22 cellular contexts compared by ENCODE assay signal in genomic region chr5:1952021-1952420, GRCh38.
DNase-seq lines count a peak whose midpoint lies in the region; ATAC-seq, FAIRE-seq and TF ChIP-seq lines count a peak whose summit lies in the region.
"Had no signal": no experiment of that assay in that cellular context is flagged by ENCODE, and none has a peak within 500 bp of the region (broad histone marks: within the 10 kb centered on the region; RNA-seq: fewer than 3 reads in every experiment).

No MANE protein-coding gene starts in this region.

- peak overlapping the region in 10 of 11 experiments; percentile 13 to 47 (median 32); a peak in 17 of 22 replicates for H3K4me2 ChIP-seq in BLaER1 treated with 17β-estradiol and CSF1 and Interleukin-3, amounts not matched to agents 10 nM and 100 nM
- H3K4me2 ChIP-seq in H9 (ENCODE audit: insufficient read depth, insufficient read length, low read length) (peak overlapping the region; percentile 40), H1 (ENCODE audit: insufficient read depth in 1 of 2, low read depth in 2 of 2, low read length in 2 of 2) (peak overlapping the region; percentile 40 to 49; a peak in 3 of 4 replicates)

- peaks cover 0 to 12% (median 0%) of the 10 kb centered on the region in 11 experiments; a peak in 7 of 22 replicates for H4K20me1 ChIP-seq in BLaER1 treated with 17β-estradiol and CSF1 and Interleukin-3, amounts not matched to agents 10 nM and 100 nM
- H4K20me1 ChIP-seq in H9 (ENCODE audit: control insufficient read depth, insufficient read depth, insufficient read length) (no peaks in the 10 kb centered on the region), H1 (replicated peaks in 1 of 2; ENCODE audit: control insufficient read depth in 1 of 2, insufficient read depth in 2 of 2, low read length in 2 of 2) (no peaks in the 10 kb centered on the region)

- TF ChIP-seq POLR2A in H1 (IDR thresholded peaks at IDR 0.05; ENCODE audit: control extremely low read depth in 1 of 2, low read depth in 2 of 2, low read length in 2 of 2), result no peak

- H3K9me3 ChIP-seq in BLaER1 treated with 17β-estradiol and CSF1 and Interleukin-3, amounts not matched to agents 10 nM and 100 nM (replicated peaks in 1 of 11), result no peaks in the 10 kb centered on the region
- no peaks in the 10 kb centered on the region for H3K9me3 ChIP-seq in H9 (ENCODE audit: control insufficient read depth, low read depth, low read length)
- no peaks in the 10 kb centered on the region; a peak in 1 of 4 replicates for H3K9me3 ChIP-seq in H1 (ENCODE audit: insufficient read depth in 2 of 2, low read depth in 1 of 2, low read length in 1 of 2)
- H3K9me3 ChIP-seq: BE2C, HAP-1 had no signal

- no peak for TF ChIP-seq EP300 in H1 (IDR thresholded peaks at IDR 0.05; ENCODE audit: borderline replicate concordance in 1 of 2, low read depth in 2 of 2, low read length in 2 of 2)

- intact Hi-C loops in natural killer cell (cut with micrococcal nuclease), result no loop called here

- no peak overlapping the region for H2BK20ac ChIP-seq in H9 (ENCODE audit: low read depth, low read length, poor library complexity, severe bottlenecking)
- H2BK20ac ChIP-seq in H1 (ENCODE audit: low read length), result peak overlapping the region; percentile 98

- H4K91ac ChIP-seq in H9 (ENCODE audit: insufficient read length, low read depth, low read length) (no peak overlapping the region), H1 (replicated peaks; ENCODE audit: insufficient read length, low read length) (peak overlapping the region; percentile 50)

- no peak overlapping the region for H4K8ac ChIP-seq in H9 (replicated peaks; ENCODE audit: insufficient read length, low read depth, low read length)
- no peak overlapping the region for H4K8ac ChIP-seq in H1 (ENCODE audit: extremely low read depth, insufficient read depth, low read length)

- H4K5ac ChIP-seq in H9 (ENCODE audit: insufficient read length, low read depth, low read length), result no peak overlapping the region
- no peak overlapping the region for H4K5ac ChIP-seq in H1 (ENCODE audit: insufficient read length, low read depth, low read length)

- CTCF ChIA-PET in H1 (lab: Charles Lee; ENCODE audit: partially characterized antibody), result interaction anchor here (0.6 to 2.8 kb wide), 7 partner anchors 8 to 214 kb away, joined by 3 to 10 read pairs (median 3); no protein-coding TSS in a partner anchor

- H3T11ph ChIP-seq in H9 (ENCODE audit: low read length), result no peak overlapping the region

- no peak for TF ChIP-seq RAD21 in H1 (IDR thresholded peaks at IDR 0.05 in 1 of 2, conservative IDR thresholded peaks at IDR 0.05 in 1 of 2; ENCODE audit: low read depth in 2 of 2, low read length in 2 of 2)

- no peaks in the 10 kb centered on the region for H3K79me2 ChIP-seq in H9 (ENCODE audit: insufficient read depth, low read length)
- no peaks in the 10 kb centered on the region for H3K79me2 ChIP-seq in H1 (ENCODE audit: control insufficient read depth in 1 of 2, insufficient read depth in 2 of 2, low read length in 2 of 2)

- H2AFZ ChIP-seq in H9 (ENCODE audit: low read length) (no peak overlapping the region), H1 (ENCODE audit: low read length) (peak overlapping the region; percentile 95; the same call in 1 of the 2 replicates)

- DNase-seq in H9 (no peak), H1 (ENCODE audit: low read depth in 1 of 2, low spot score in 2 of 2) (no peak), nephron progenitor cell (no peak), natural killer cell (no peak), NOMO-1 (lab: John Stamatoyannopoulos, UW; ENCODE audit: unreplicated experiment in 2 of 2) (no peak)
- no peak for DNase-seq in effector memory CD8-positive, alpha-beta T cell
- DNase-seq: BE2C; CD4-positive, alpha-beta T cell; COR-L47; DMS 273 treated with DMSO at 0.1 percent for 48 hours; DMS79 treated with DMSO at 0.1 percent for 48 hours; NCI-H1417; NCI-H1694 treated with DMSO at 0.1 percent for 48 hours; NCI-H2081 treated with DMSO at 0.1 percent for 48 hours; NCI-H524 treated with DMSO at 0.1 percent for 48 hours; NCI-H82; SHP77 treated with DMSO at 0.1 percent for 48 hours had no signal

- H3K27me3 Mint-ChIP-seq in H9 (ENCODE audit: low read depth), result peaks cover 17% of the 10 kb centered on the region
- H3K27me3 Mint-ChIP-seq in nephron progenitor cell (ENCODE audit: low read depth, poor library complexity), result peaks cover 48% of the 10 kb centered on the region
- peaks cover 11 to 15% of the 10 kb centered on the region in 2 donors for H3K27me3 Mint-ChIP-seq in natural killer cell (ENCODE audit: low read depth in 2 of 2)
- peaks cover 29 to 85% of the 10 kb centered on the region in 2 donors for H3K27me3 Mint-ChIP-seq in effector memory CD8-positive, alpha-beta T cell

- H3K36me3 Mint-ChIP-seq in H9 (ENCODE audit: insufficient read depth in 1 of 3, low read depth in 3 of 3), result peaks cover 0 to 2% (median 0%) of the 10 kb centered on the region in 3 experiments; a peak in 3 of 7 replicates
- no peaks in the 10 kb centered on the region for H3K36me3 Mint-ChIP-seq in nephron progenitor cell (ENCODE audit: low read depth)
- no peaks in the 10 kb centered on the region for H3K36me3 Mint-ChIP-seq in natural killer cell
- H3K36me3 Mint-ChIP-seq in effector memory CD8-positive, alpha-beta T cell (ENCODE audit: insufficient read depth), result peaks cover 3% of the 10 kb centered on the region
- H3K36me3 Mint-ChIP-seq: IgD-negative memory B cell had no signal

- H3K4me1 Mint-ChIP-seq in H9, result peaks cover 20 to 24% of the 10 kb centered on the region in 2 experiments
- peaks cover 6% of the 10 kb centered on the region for H3K4me1 Mint-ChIP-seq in nephron progenitor cell
- no peaks in the 10 kb centered on the region for H3K4me1 Mint-ChIP-seq in natural killer cell
- no peaks in the 10 kb centered on the region for H3K4me1 Mint-ChIP-seq in effector memory CD8-positive, alpha-beta T cell (ENCODE audit: low read depth in 2 of 2)
- H3K4me1 Mint-ChIP-seq: IgD-negative memory B cell had no signal

- H2BK120ac ChIP-seq in H9 (ENCODE audit: low read depth, low read length, poor library complexity, severe bottlenecking) (no peak overlapping the region), H1 (replicated peaks; ENCODE audit: low read depth, low read length) (no peak overlapping the region)

- H3K27ac Mint-ChIP-seq in H9 (peak overlapping the region in 2 of 3 experiments; percentile 89 to 96; a peak in 4 of 7 replicates), nephron progenitor cell (no peak overlapping the region), natural killer cell (no peak overlapping the region)
- H3K27ac Mint-ChIP-seq in effector memory CD8-positive, alpha-beta T cell, result no peak overlapping the region
- H3K27ac Mint-ChIP-seq: CD4-positive, alpha-beta T cell; IgD-negative memory B cell had no signal

- WGBS in H9 (ENCODE audit: extremely low coverage, insufficient read length, low lambda C conversion rate), result no CpG with 5 or more reads among the region's 8 CpGs
- WGBS in H1 (ENCODE audit: extremely low coverage in 1 of 2, insufficient coverage in 1 of 2, insufficient read length in 1 of 2, insufficient replicate concordance in 2 of 2, low coverage in 1 of 2, low lambda C conversion rate in 2 of 2, missing lambda C conversion rate in 1 of 2), 2 experiments, result 49% methylated on average over 7 of the region's 8 CpGs; no CpG with 5 or more reads in 1 of the 2 experiments

- no peak overlapping the region for H3K23ac ChIP-seq in H9 (ENCODE audit: insufficient read length, low read depth, low read length)
- H3K23ac ChIP-seq in H1 (ENCODE audit: insufficient read length), result no peak overlapping the region

- H3K56ac ChIP-seq in H9 (ENCODE audit: insufficient read length, low read depth, low read length) (no peak overlapping the region), H1 (replicated peaks; ENCODE audit: insufficient read length, low read depth, low read length) (no peak overlapping the region)

- H2AK5ac ChIP-seq in H9 (ENCODE audit: insufficient read length, low read length) (no peak overlapping the region), H1 (ENCODE audit: low read depth, low read length) (no peak overlapping the region)

- peaks cover 4 to 50% (median 34%) of the 10 kb centered on the region in 11 experiments; a peak in 20 of 22 replicates for H3K27me3 ChIP-seq in BLaER1 treated with 17β-estradiol and CSF1 and Interleukin-3, amounts not matched to agents 10 nM and 100 nM
- H3K27me3 ChIP-seq in H9 (ENCODE audit: insufficient read depth, low read length) (no peaks in the 10 kb centered on the region), H1 (replicated peaks in 1 of 4; ENCODE audit: control insufficient read depth in 3 of 4, extremely low read depth in 1 of 4, insufficient read depth in 3 of 4, low read length in 3 of 4) (peaks cover 0 to 4% (median 1%) of the 10 kb centered on the region in 4 experiments; a peak in 3 of 7 replicates)

- H3K9ac ChIP-seq in BLaER1 treated with 17β-estradiol and CSF1 and Interleukin-3, amounts not matched to agents 10 nM and 100 nM, result no peak overlapping the region
- no peak overlapping the region for H3K9ac ChIP-seq in H9 (ENCODE audit: extremely low read depth, insufficient read length, low read length)
- no peak overlapping the region for H3K9ac ChIP-seq in H1 (replicated peaks in 1 of 4; ENCODE audit: extremely low read depth in 1 of 4, low read depth in 3 of 4, low read length in 3 of 4)

- peaks cover 0 to 36% (median 33%) of the 10 kb centered on the region in 10 experiments; a peak in 16 of 20 replicates for H3K4me1 ChIP-seq in BLaER1 treated with 17β-estradiol and CSF1 and Interleukin-3, amounts not matched to agents 10 nM and 100 nM
- H3K4me1 ChIP-seq in H9 (ENCODE audit: insufficient read depth, low read length), result no peaks in the 10 kb centered on the region; the same call in 1 of the 2 replicates
- peaks cover 0 to 17% (median 11%) of the 10 kb centered on the region in 4 experiments; a peak in 6 of 7 replicates for H3K4me1 ChIP-seq in H1 (replicated peaks in 1 of 4; ENCODE audit: control insufficient read depth in 3 of 4, insufficient read depth in 4 of 4, low read length in 3 of 4)
- H3K4me1 ChIP-seq: BE2C, HAP-1 had no signal

- H2BK15ac ChIP-seq in H9 (ENCODE audit: low read depth, low read length) (no peak overlapping the region), H1 (ENCODE audit: low read length) (no peak overlapping the region)

- no peak overlapping the region for H3K27ac ChIP-seq in BLaER1 treated with 17β-estradiol and CSF1 and Interleukin-3, amounts not matched to agents 10 nM and 100 nM
- peak overlapping the region; percentile 47 for H3K27ac ChIP-seq in H9 (ENCODE audit: insufficient read length, low read depth, low read length)
- H3K27ac ChIP-seq in H1 (ENCODE audit: low read depth, low read length), result no peak overlapping the region
- H3K27ac ChIP-seq: SK-N-MC had no signal

- H3K14ac ChIP-seq in H9 (ENCODE audit: insufficient read depth, low read length) (no peak overlapping the region; the same call in 1 of the 2 replicates), H1 (ENCODE audit: insufficient read length) (no peak overlapping the region)

- no peak overlapping the region for H2BK5ac ChIP-seq in H9 (ENCODE audit: insufficient read length, low read length)
- H2BK5ac ChIP-seq in H1 (ENCODE audit: low read depth, low read length), result peak overlapping the region; percentile 88; the same call in 1 of the 2 replicates

- POLR2A ChIA-PET in H1 (lab: Charles Lee; ENCODE audit: partially characterized antibody), result interaction anchor here (1.4 to 1.5 kb wide), 2 partner anchors 8 to 33 kb away, joined by 3 to 4 read pairs; no protein-coding TSS in a partner anchor

- H3K23me2 ChIP-seq in H9 (ENCODE audit: insufficient read length, low read depth, low read length, poor library complexity, severe bottlenecking) (no peaks in the 10 kb centered on the region), H1 (ENCODE audit: low read depth, low read length) (0 out of 2 replicates have a peak, but pooled peaks cover 2% of the 10 kb centered on the region)

- TF ChIP-seq CTCF in H9 (conservative IDR thresholded peaks at IDR 0.05) (no peak), H1 (IDR thresholded peaks at IDR 0.05; ENCODE audit: control extremely low read depth in 1 of 3, insufficient read depth in 1 of 3, low read depth in 1 of 3, low read length in 3 of 3) (no peak), nephron progenitor cell (IDR thresholded peaks at IDR 0.05) (no peak), natural killer cell (IDR thresholded peaks at IDR 0.05) (no peak)

- no peak for FAIRE-seq in H1 (lab: Jason Lieb, UNC)
- FAIRE-seq: GM12878 had no signal

- no peak overlapping the region for H3K4ac ChIP-seq in H9 (ENCODE audit: low read depth, low read length)
- peak overlapping the region; percentile 47 for H3K4ac ChIP-seq in H1 (replicated peaks; ENCODE audit: insufficient read length, low read depth, low read length)

- H3K4me3 ChIP-seq in BLaER1 treated with 17β-estradiol and CSF1 and Interleukin-3, amounts not matched to agents 10 nM and 100 nM, result no peak overlapping the region
- peak overlapping the region in 1 of 4 experiments; percentile 12; a peak in 1 of 8 replicates for H3K4me3 ChIP-seq in H1 (ENCODE audit: extremely low read depth in 1 of 4, insufficient read depth in 2 of 4, low read depth in 3 of 4, low read length in 4 of 4)
- H3K4me3 ChIP-seq: GM12878, HAP-1, SK-N-MC had no signal

- H3K18ac ChIP-seq in H9 (ENCODE audit: insufficient read length, low read depth, low read length), result no peak overlapping the region
- H3K18ac ChIP-seq in H1 (ENCODE audit: extremely low read depth, low read length), result no peak overlapping the region; the same call in 1 of the 2 replicates

- no peak for ATAC-seq in natural killer cell
- ATAC-seq in effector memory CD8-positive, alpha-beta T cell (replicated peaks), result no peak
- ATAC-seq: GM12878 had no signal

- H2BK12ac ChIP-seq in H9 (ENCODE audit: insufficient read length, low read depth, low read length) (no peak overlapping the region), H1 (ENCODE audit: low read depth, low read length) (0 out of 2 replicates have a peak overlapping the region, but pooled peaks have one; percentile 100)

- no peaks in the 10 kb centered on the region for H3K36me3 ChIP-seq in BLaER1 treated with 17β-estradiol and CSF1 and Interleukin-3, amounts not matched to agents 10 nM and 100 nM
- H3K36me3 ChIP-seq in H1 (ENCODE audit: control insufficient read depth in 2 of 4, insufficient read depth in 4 of 4, low read length in 3 of 4), result no peaks in the 10 kb centered on the region
- H3K36me3 ChIP-seq: BE2C, HAP-1 had no signal

- H3K9me3 Mint-ChIP-seq in H9 (peaks cover 0 to 4% of the 10 kb centered on the region in 2 experiments; a peak in 1 of 5 replicates), nephron progenitor cell (peaks cover 6% of the 10 kb centered on the region), natural killer cell (no peaks in the 10 kb centered on the region)
- peaks cover 0 to 2% of the 10 kb centered on the region in 2 donors for H3K9me3 Mint-ChIP-seq in effector memory CD8-positive, alpha-beta T cell
- H3K9me3 Mint-ChIP-seq: CD4-positive, alpha-beta T cell had no signal

- H3K4me3 Mint-ChIP-seq in H9 (peak overlapping the region; percentile 41 to 73; a peak in 3 of 5 replicates), nephron progenitor cell (peak overlapping the region; percentile 32), natural killer cell (no peak overlapping the region)
- no peak overlapping the region for H3K4me3 Mint-ChIP-seq in effector memory CD8-positive, alpha-beta T cell
- H3K4me3 Mint-ChIP-seq: CD4-positive, alpha-beta T cell; IgD-negative memory B cell had no signal

- H3K79me1 ChIP-seq in H9 (ENCODE audit: insufficient read depth, low read depth, low read length, poor library complexity, severe bottlenecking), result no peaks in the 10 kb centered on the region
- H3K79me1 ChIP-seq in H1 (ENCODE audit: low read depth, low read length), result no peaks in the 10 kb centered on the region

Comparison
In these comparisons a context has a peak if more than half of its experiments do, and no peak if none do; other contexts are left out.
1. H3K27ac Mint-ChIP-seq: peak in H9 (2 of 3); none in nephron progenitor cell (single experiment), natural killer cell (0 of 2) and effector memory CD8-positive, alpha-beta T cell (0 of 2).
2. H3K4me3 Mint-ChIP-seq: peak in H9 (2 of 2) and nephron progenitor cell (single experiment); none in natural killer cell (single experiment) and effector memory CD8-positive, alpha-beta T cell (0 of 2).
3. Peak in every context shown above with its lines, with median percentiles within 50 percentile points of each other: H3K4me2 ChIP-seq.